In the genomic region with DNA sequence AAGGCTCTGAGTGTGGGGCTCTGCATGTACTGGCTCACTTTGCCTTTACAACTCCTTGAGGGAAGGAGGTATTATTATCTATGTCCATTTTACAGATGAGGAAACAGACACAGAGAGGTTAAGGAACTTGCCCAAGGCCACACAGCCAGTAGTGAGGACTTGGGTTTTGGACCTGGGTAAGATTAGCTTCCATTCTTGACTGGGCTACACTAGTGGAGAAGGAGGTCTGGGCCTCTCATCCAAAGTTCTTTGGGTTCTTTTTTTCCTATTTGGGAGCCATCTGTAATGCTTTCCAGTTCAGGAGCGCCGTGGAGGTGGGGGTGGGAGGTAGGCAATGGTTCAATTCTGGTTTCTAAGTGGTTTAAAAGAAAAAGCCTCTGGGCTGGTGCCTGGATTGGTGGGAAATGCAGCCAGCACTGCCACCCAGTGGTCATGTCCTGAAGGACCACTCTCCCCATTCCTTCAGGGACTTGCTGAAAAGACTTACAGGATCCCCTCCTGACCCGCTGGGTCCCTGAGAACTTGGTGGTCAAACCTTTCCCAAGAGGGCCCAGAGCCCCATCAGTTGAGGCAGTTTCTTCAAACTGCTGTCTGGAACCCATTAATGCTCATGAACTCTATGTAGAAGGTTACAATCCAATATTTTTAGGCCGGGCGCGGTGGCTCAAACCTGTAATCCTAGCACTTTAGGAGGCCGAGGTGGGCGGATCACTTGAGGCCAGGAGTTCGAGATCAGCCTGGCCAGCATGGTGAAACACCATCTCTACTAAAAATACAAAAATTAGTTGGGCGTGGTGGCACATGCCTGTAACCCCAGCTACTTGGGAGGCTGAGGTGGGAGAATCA, we compare ENCODE assay signal across 9 cellular contexts. TPM values are rescaled to one million over a fixed set of nuclear protein-coding genes. Genes with fewer than 3 reads are reported as not detected.
DNase-seq lines count a peak whose midpoint lies in the region; ATAC-seq and TF ChIP-seq lines count a peak whose summit lies in the region.
"Had no signal": no experiment of that assay in that cellular context is flagged by ENCODE, and none has a peak within 500 bp of the region (broad histone marks: within the 10 kb centered on the region; RNA-seq: fewer than 3 reads in every experiment).

No MANE protein-coding gene starts in this region.

- H3K36me3 ChIP-seq in liver (ENCODE audit: control insufficient read depth in 4 of 4, insufficient read depth in 3 of 4, low read depth in 1 of 4, low read length in 3 of 4) = no peaks in the 10 kb centered on the region
- H3K36me3 ChIP-seq: BLaER1 treated with 17β-estradiol and CSF1 and Interleukin-3, amounts not matched to agents 10 nM and 100 nM had no signal

- peak; percentile 91 for TF ChIP-seq CTCF in choroid plexus epithelial cell (conservative IDR thresholded peaks at IDR 0.05; ENCODE audit: low read depth, low read length)
- TF ChIP-seq CTCF in liver (IDR thresholded peaks at IDR 0.05; ENCODE audit: low read depth, low read length, missing input control) = peak; percentile 88

- H3K9ac ChIP-seq in liver (ENCODE audit: low read depth in 1 of 2, low read length in 2 of 2) = no peak overlapping the region
- H3K9ac ChIP-seq: BLaER1 treated with 17β-estradiol and CSF1 and Interleukin-3, amounts not matched to agents 10 nM and 100 nM had no signal

- TF ChIP-seq RAD21 in liver (IDR thresholded peaks at IDR 0.05) = peak; percentile 88 to 92

- ATAC-seq in HG02759 (IDR thresholded peaks at IDR 0.05; ENCODE audit: unreplicated experiment) = peak; percentile 86
- peak; percentile 65 to 85 for ATAC-seq in activated CD4-positive, CD25-positive, alpha-beta regulatory T cell treated with anti-CD3 and anti-CD28 coated beads, Interleukin-2, amount 50 U/mL, for 24 hours

- 55% methylated on average over 10 of the region's 10 CpGs for WGBS in liver

- no peaks in the 10 kb centered on the region for H3K9me3 ChIP-seq in liver (ENCODE audit: control insufficient read depth in 4 of 4, low read length in 3 of 4)
- H3K9me3 ChIP-seq: BLaER1 treated with 17β-estradiol and CSF1 and Interleukin-3, amounts not matched to agents 10 nM and 100 nM had no signal

- no peaks in the 10 kb centered on the region for H3K4me1 ChIP-seq in liver (ENCODE audit: control insufficient read depth in 4 of 4, insufficient read depth in 4 of 4, low read length in 3 of 4)
- H3K4me1 ChIP-seq: BLaER1 treated with 17β-estradiol and CSF1 and Interleukin-3, amounts not matched to agents 10 nM and 100 nM had no signal

- no peaks in the 10 kb centered on the region for H3K27me3 ChIP-seq in liver (ENCODE audit: control insufficient read depth in 4 of 4, insufficient read depth in 4 of 4, low read length in 3 of 4)
- H3K27me3 ChIP-seq: BLaER1 treated with 17β-estradiol and CSF1 and Interleukin-3, amounts not matched to agents 10 nM and 100 nM had no signal

- DNase-seq in NCI-H2196 (lab: John Stamatoyannopoulos, UW; ENCODE audit: unreplicated experiment) (peak; percentile 44), NCI-H2196 treated with DMSO at 0.1 percent for 48 hours (lab: John Stamatoyannopoulos, UW; ENCODE audit: unreplicated experiment) (no peak), NCI-H2107 treated with DMSO at 0.1 percent for 48 hours (lab: John Stamatoyannopoulos, UW; ENCODE audit: unreplicated experiment) (peak; percentile 27), choroid plexus epithelial cell (ENCODE audit: low read depth) (peak; percentile 86)
- peak in 2 of 3 donors; percentile 48 to 50 for DNase-seq in stimulated activated CD4-positive, alpha-beta T cell treated with anti-CD3 and anti-CD28 coated beads, TNF-alpha, amount 100 ng/mL, for 48 hours (ENCODE audit: low read depth in 3 of 3)

- no peak overlapping the region for H3K4me3 ChIP-seq in choroid plexus epithelial cell (ENCODE audit: low read depth, low read length)
- H3K4me3 ChIP-seq in liver (ENCODE audit: low read depth in 1 of 3, low read length in 3 of 3) = no peak overlapping the region
- H3K4me3 ChIP-seq: BLaER1 treated with 17β-estradiol and CSF1 and Interleukin-3, amounts not matched to agents 10 nM and 100 nM had no signal

- H3K27ac ChIP-seq in liver (ENCODE audit: low read depth in 1 of 2, low read length in 2 of 2) = no peak overlapping the region
- H3K27ac ChIP-seq: BLaER1 treated with 17β-estradiol and CSF1 and Interleukin-3, amounts not matched to agents 10 nM and 100 nM had no signal

TF ChIP-seq in liver, 16 proteins besides CTCF, POLR2A, EP300 and RAD21:
- no peak for TF ChIP-seq NR2F2 (IDR thresholded peaks at IDR 0.05)
- TF ChIP-seq, protein P1, sequence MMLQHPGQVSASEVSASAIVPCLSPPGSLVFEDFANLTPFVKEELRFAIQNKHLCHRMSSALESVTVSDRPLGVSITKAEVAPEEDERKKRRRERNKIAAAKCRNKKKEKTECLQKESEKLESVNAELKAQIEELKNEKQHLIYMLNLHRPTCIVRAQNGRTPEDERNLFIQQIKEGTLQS (IDR thresholded peaks at IDR 0.05) = no peak
- TF ChIP-seq YY1 (IDR thresholded peaks at IDR 0.05) = no peak
- TF ChIP-seq, protein P2, sequence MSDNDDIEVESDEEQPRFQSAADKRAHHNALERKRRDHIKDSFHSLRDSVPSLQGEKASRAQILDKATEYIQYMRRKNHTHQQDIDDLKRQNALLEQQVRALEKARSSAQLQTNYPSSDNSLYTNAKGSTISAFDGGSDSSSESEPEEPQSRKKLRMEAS (IDR thresholded peaks at IDR 0.05) = no peak
- TF ChIP-seq, protein P3, sequence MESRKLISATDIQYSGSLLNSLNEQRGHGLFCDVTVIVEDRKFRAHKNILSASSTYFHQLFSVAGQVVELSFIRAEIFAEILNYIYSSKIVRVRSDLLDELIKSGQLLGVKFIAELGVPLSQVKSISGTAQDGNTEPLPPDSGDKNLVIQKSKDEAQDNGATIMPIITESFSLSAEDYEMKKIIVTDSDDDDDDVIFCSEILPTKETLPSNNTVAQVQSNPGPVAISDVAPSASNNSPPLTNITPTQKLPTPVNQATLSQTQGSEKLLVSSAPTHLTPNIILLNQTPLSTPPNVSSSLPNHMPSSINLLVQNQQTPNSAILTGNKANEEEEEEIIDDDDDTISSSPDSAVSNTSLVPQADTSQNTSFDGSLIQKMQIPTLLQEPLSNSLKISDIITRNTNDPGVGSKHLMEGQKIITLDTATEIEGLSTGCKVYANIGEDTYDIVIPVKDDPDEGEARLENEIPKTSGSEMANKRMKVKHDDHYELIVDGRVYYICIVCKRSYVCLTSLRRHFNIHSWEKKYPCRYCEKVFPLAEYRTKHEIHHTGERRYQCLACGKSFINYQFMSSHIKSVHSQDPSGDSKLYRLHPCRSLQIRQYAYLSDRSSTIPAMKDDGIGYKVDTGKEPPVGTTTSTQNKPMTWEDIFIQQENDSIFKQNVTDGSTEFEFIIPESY (IDR thresholded peaks at IDR 0.05) = no peak
- TF ChIP-seq SP1 (IDR thresholded peaks at IDR 0.05) = no peak
- TF ChIP-seq HNF4A (conservative IDR thresholded peaks at IDR 0.05) = no peak
- no peak for TF ChIP-seq GABPA (IDR thresholded peaks at IDR 0.05 in 1 of 2, conservative IDR thresholded peaks at IDR 0.05 in 1 of 2)
- TF ChIP-seq HNF4G (IDR thresholded peaks at IDR 0.05) = no peak
- TF ChIP-seq RXRA (IDR thresholded peaks at IDR 0.05) = no peak
- TF ChIP-seq JUND (IDR thresholded peaks at IDR 0.05) = no peak
- no peak for TF ChIP-seq TAF1 (conservative IDR thresholded peaks at IDR 0.05)

RNA-seq across cellular contexts. Expression of a gene that starts 38.6 kb away (rescaled TPM):
- not detected for total RNA-seq in liver
- polyA plus RNA-seq in liver = not detected

RNA-seq across cellular contexts. Expression of a gene that starts 50.3 kb away (rescaled TPM):
- 1 to 10 TPM; 5.3 to 6.3 TPM for total RNA-seq in liver
- 1 to 10 TPM; 3.9 to 8.8 TPM for polyA plus RNA-seq in liver

RNA-seq across cellular contexts. Expression of a gene that starts 51.0 kb away (rescaled TPM):
- total RNA-seq in liver = 1 to 10 TPM; 2.8 to 8.1 TPM
- polyA plus RNA-seq in liver = 1 to 10 TPM; 4.1 to 6.8 TPM
